29 cellular contexts compared by ENCODE assay signal in genomic region chr21:38857152-38857825, GRCh38. TPM values are rescaled to one million over a fixed set of nuclear protein-coding genes. Genes with fewer than 3 reads are reported as not detected.
A peak's percentile ranks its signal among the peaks of the same experiment; 100 is the strongest.
DNase-seq lines count a peak whose midpoint lies in the region; ATAC-seq, FAIRE-seq and TF ChIP-seq lines count a peak whose summit lies in the region.
"Had no signal": no experiment of that assay in that cellular context is flagged by ENCODE, and none has a peak within 500 bp of the region (broad histone marks: within the 10 kb centered on the region; RNA-seq: fewer than 3 reads in every experiment).

No MANE protein-coding gene starts in this region.

- peak overlapping the region; percentile 34 for H2BK15ac ChIP-seq in mesenchymal stem cell (ENCODE audit: low read depth, poor library complexity, severe bottlenecking)

- no peak overlapping the region for H2BK120ac ChIP-seq in mesenchymal stem cell (ENCODE audit: low read depth, low read length)

- ATAC-seq in Right ventricle myocardium inferior (peak; percentile 67), K562 (peak; percentile 87), aorta (ENCODE audit: low FRiP score) (no peak), GM19351 (IDR thresholded peaks at IDR 0.05; ENCODE audit: unreplicated experiment) (no peak)
- ATAC-seq: activated CD8-positive, alpha-beta T cell treated with anti-CD3 and anti-CD28 coated beads for 36 hours; gastroesophageal sphincter; GM12878; natural killer cell had no signal

- no peak overlapping the region; the same call in 2 of the 3 replicates for H3K27ac ChIP-seq in K562 (ENCODE audit: extremely low read depth, low read depth, low read length)
- H3K27ac ChIP-seq in mesenchymal stem cell (ENCODE audit: low read length, poor library complexity, severe bottlenecking), result no peak overlapping the region
- no peak overlapping the region for H3K27ac ChIP-seq in aorta (ENCODE audit: low read depth in 1 of 2, low read length in 2 of 2)
- H3K27ac ChIP-seq: gastroesophageal sphincter, HL-60, uterus had no signal

- no peaks in the 10 kb centered on the region for H3K27me3 Mint-ChIP-seq in type B pancreatic cell

- peak overlapping the region in 1 of 2 experiments; percentile 69 for H2BK12ac ChIP-seq in mesenchymal stem cell (ENCODE audit: low read length in 2 of 2)

- peak overlapping the region; percentile 88 for H4K91ac ChIP-seq in mesenchymal stem cell (ENCODE audit: low read length)

- peak overlapping the region; percentile 71 for H4K8ac ChIP-seq in mesenchymal stem cell (ENCODE audit: low read length)

- H3K9me3 Mint-ChIP-seq in type B pancreatic cell, result no peaks in the 10 kb centered on the region
- H3K9me3 Mint-ChIP-seq: activated CD8-positive, alpha-beta T cell treated with anti-CD3 and anti-CD28 coated beads for 36 hours; activated naive CD4-positive, alpha-beta T cell treated with anti-CD3 and anti-CD28 coated beads, Interleukin-2, amount 50 U/mL, for 24 hours; activated T-helper 2 cell treated with anti-CD3 and anti-CD28 coated beads, Interferon-gamma antibody, Interleukin-2, Interleukin-4, amounts not matched to agents 10 μg/mL and 5 μg/mL and 100 μg/mL, durations not matched to agents 14 hours and 24 hours and 36 hours; CD4-positive, alpha-beta T cell; natural killer cell had no signal

- intact Hi-C loops in Right ventricle myocardium inferior (cut with DNase I) (no loop called here), cardiac septum (cut with DNase I) (no loop called here), K562 (cut with micrococcal nuclease) (no loop called here), aorta (cut with DNase I) (no loop called here)

- H3K23ac ChIP-seq in mesenchymal stem cell (ENCODE audit: low read length in 2 of 2), result no peak overlapping the region

- DNase-seq in Right ventricle myocardium inferior (ENCODE audit: missing footprints) (no peak), cardiac septum (ENCODE audit: low spot score) (no peak), K562 (ENCODE audit: extremely low read depth in 1 of 4, low spot score in 3 of 4) (peak in 3 of 4 experiments; percentile 32 to 80 (median 61)), mesenchymal stem cell (no peak), type B pancreatic cell (ENCODE audit: extremely low spot score, unreplicated experiment) (peak; percentile 63), aorta (no peak), NOMO-1 treated with DMSO at 0.1 percent for 48 hours (lab: John Stamatoyannopoulos, UW; ENCODE audit: unreplicated experiment) (no peak)
- DNase-seq: activated CD4-positive, CD25-positive, alpha-beta regulatory T cell treated with anti-CD3 and anti-CD28 coated beads, Interleukin-2, amount 50 U/mL, for 72 hours; activated CD8-positive, alpha-beta T cell treated with anti-CD3 and anti-CD28 coated beads for 36 hours; anterior cingulate cortex; CD4-positive, alpha-beta T cell; central memory CD4-positive, alpha-beta T cell; dermis blood vessel endothelial cell; natural killer cell; NCI-H1694; NCI-H524 treated with DMSO at 0.1 percent for 48 hours; NK-92 treated with Interleukin-12 subunit alpha and Interleukin-12 subunit beta, amount 100 ng/mL, for 24 hours; stimulated activated CD4-positive, alpha-beta T cell treated with anti-CD3 and anti-CD28 coated beads, Interleukin-2, amount 100 ng/mL, for 48 hours; T-helper 1 cell; uterus had no signal

- no peak for TF ChIP-seq RAD21 in K562 (CRISPR knock-in tag; conservative IDR thresholded peaks at IDR 0.05 in 1 of 2, IDR thresholded peaks at IDR 0.05 in 1 of 2)

- H3K4me2 ChIP-seq in K562 (ENCODE audit: insufficient read depth, low read length), result peak overlapping the region; percentile 52
- H3K4me2 ChIP-seq in mesenchymal stem cell (ENCODE audit: low read length, poor library complexity, severe bottlenecking), result no peak overlapping the region

- POLR2A ChIA-PET in K562 (lab: Yijun Ruan, JAX), result interaction anchor here (0.6 to 1.7 kb wide), 4 partner anchors 8 to 87 kb away, joined by 3 to 7 read pairs (median 3); no protein-coding TSS in a partner anchor

- CTCF ChIA-PET in K562 (lab: Yijun Ruan, JAX; ENCODE audit: low intra/inter-chr PET ratio), result no interaction called here

- H3K9ac ChIP-seq in K562 (ENCODE audit: insufficient read depth in 1 of 2, low read depth in 2 of 2, low read length in 2 of 2), result peak overlapping the region; percentile 22 to 87; a peak in 3 of 4 replicates
- no peak overlapping the region for H3K9ac ChIP-seq in mesenchymal stem cell (ENCODE audit: low read length)

- H4K20me1 ChIP-seq in K562 (replicated peaks; ENCODE audit: control insufficient read depth, insufficient read depth, low read length), result no peaks in the 10 kb centered on the region

- 0 out of 5 replicates have a peak, but pooled peaks cover 0 to 2% of the 10 kb centered on the region in 2 experiments for H3K27me3 ChIP-seq in K562 (ENCODE audit: control insufficient read depth in 2 of 2, insufficient read depth in 2 of 2, low read length in 2 of 2)
- peaks cover 0 to 26% of the 10 kb centered on the region in 2 experiments for H3K27me3 ChIP-seq in mesenchymal stem cell (ENCODE audit: control insufficient read depth in 1 of 2, insufficient read depth in 1 of 2, low read length in 2 of 2)
- H3K27me3 ChIP-seq in aorta (ENCODE audit: control insufficient read depth in 1 of 2, insufficient read depth in 2 of 2, low read length in 1 of 2), result no peaks in the 10 kb centered on the region
- H3K27me3 ChIP-seq: gastroesophageal sphincter, uterus had no signal

- H3K36me3 ChIP-seq in K562 (ENCODE audit: control insufficient read depth, insufficient read depth, low read length), result no peaks in the 10 kb centered on the region
- no peaks in the 10 kb centered on the region for H3K36me3 ChIP-seq in mesenchymal stem cell (ENCODE audit: control insufficient read depth in 1 of 2, insufficient read depth in 2 of 2, low read depth in 1 of 2, low read length in 2 of 2)
- no peaks in the 10 kb centered on the region for H3K36me3 ChIP-seq in aorta (ENCODE audit: control insufficient read depth in 1 of 2, insufficient read depth in 2 of 2, low read length in 1 of 2)
- H3K36me3 ChIP-seq: gastroesophageal sphincter, uterus had no signal

- 27% methylated on average over 8 of the region's 8 CpGs for WGBS in K562 (ENCODE audit: insufficient coverage, low coverage, missing lambda C conversion rate)
- 95% methylated on average over 8 of the region's 8 CpGs for WGBS in mesenchymal stem cell
- 92 to 96% methylated on average over 8 of the region's 8 CpGs for WGBS in aorta, 2 donors

- BruUV-seq in K562 (replicated peaks; lab: Mats Ljungman, UMichigan), result no TSS peak

- H3K79me1 ChIP-seq in mesenchymal stem cell (replicated peaks; ENCODE audit: low read length, poor library complexity, severe bottlenecking), result no peaks in the 10 kb centered on the region

- H3K4me3 Mint-ChIP-seq in type B pancreatic cell, result no peak overlapping the region
- H3K4me3 Mint-ChIP-seq: activated CD8-positive, alpha-beta T cell treated with anti-CD3 and anti-CD28 coated beads for 36 hours; activated naive CD4-positive, alpha-beta T cell treated with anti-CD3 and anti-CD28 coated beads, Interleukin-2, amount 50 U/mL, for 24 hours; CD4-positive, alpha-beta T cell; mesothelial cell of epicardium; natural killer cell had no signal

- no peak for TF ChIP-seq POLR2A in K562 (conservative IDR thresholded peaks at IDR 0.05)

- no peak overlapping the region for H3K14ac ChIP-seq in mesenchymal stem cell (ENCODE audit: low read length in 2 of 2)

- H3K79me2 ChIP-seq in K562 (ENCODE audit: control insufficient read depth, insufficient read depth, low read length), result no peaks in the 10 kb centered on the region

- H3K4me1 ChIP-seq in K562 (replicated peaks in 1 of 2; ENCODE audit: control insufficient read depth in 2 of 2, insufficient read depth in 2 of 2, low read length in 2 of 2), result peaks cover 18 to 34% of the 10 kb centered on the region in 2 experiments
- peaks cover 7% of the 10 kb centered on the region for H3K4me1 ChIP-seq in mesenchymal stem cell (ENCODE audit: control insufficient read depth, insufficient read depth, low read depth, low read length)
- no peaks in the 10 kb centered on the region for H3K4me1 ChIP-seq in aorta (ENCODE audit: control insufficient read depth in 1 of 2, insufficient read depth in 2 of 2, low read length in 2 of 2)
- H3K4me1 ChIP-seq: gastroesophageal sphincter, uterus had no signal

- in situ Hi-C loops in K562 (cut with MboI), result no loop called here

- no peaks in the 10 kb centered on the region for H3K36me3 Mint-ChIP-seq in type B pancreatic cell
- H3K36me3 Mint-ChIP-seq: activated naive CD4-positive, alpha-beta T cell treated with anti-CD3 and anti-CD28 coated beads, Interleukin-2, amount 50 U/mL, for 24 hours; mesothelial cell of epicardium; natural killer cell had no signal

- no peak overlapping the region for H3K27ac Mint-ChIP-seq in type B pancreatic cell
- H3K27ac Mint-ChIP-seq: activated CD8-positive, alpha-beta T cell treated with anti-CD3 and anti-CD28 coated beads for 36 hours; activated naive CD4-positive, alpha-beta T cell treated with anti-CD3 and anti-CD28 coated beads, Interleukin-2, amount 50 U/mL, for 24 hours; activated T-helper 2 cell treated with anti-CD3 and anti-CD28 coated beads, Interferon-gamma antibody, Interleukin-2, Interleukin-4, amounts not matched to agents 10 μg/mL and 5 μg/mL and 100 μg/mL, durations not matched to agents 14 hours and 24 hours and 36 hours; CD4-positive, alpha-beta T cell; mesothelial cell of epicardium; natural killer cell had no signal

- H3K9me1 ChIP-seq in K562 (ENCODE audit: control insufficient read depth, insufficient read depth, low read length), result no peaks in the 10 kb centered on the region

- TF ChIP-seq CTCF in K562 (IDR thresholded peaks at IDR 0.05 in 2 of 3, conservative IDR thresholded peaks at IDR 0.05 in 1 of 3; ENCODE audit: insufficient read depth in 2 of 3, low read depth in 1 of 3, low read length in 3 of 3), result no peak; a peak in 1 of 6 replicates
- TF ChIP-seq CTCF in type B pancreatic cell (conservative IDR thresholded peaks at IDR 0.05), result no peak

- no peak overlapping the region for H3K4me3 ChIP-seq in K562
- H3K4me3 ChIP-seq in mesenchymal stem cell (ENCODE audit: insufficient read depth in 1 of 2, low read depth in 1 of 2, low read length in 2 of 2), result no peak overlapping the region
- no peak overlapping the region for H3K4me3 ChIP-seq in aorta (ENCODE audit: low read length in 2 of 2)
- H3K4me3 ChIP-seq: gastroesophageal sphincter, GM12878, uterus had no signal

- H2BK5ac ChIP-seq in mesenchymal stem cell (ENCODE audit: low read depth, low read length, poor library complexity, severe bottlenecking), result no peak overlapping the region

- TF ChIP-seq EP300 in K562 (IDR thresholded peaks at IDR 0.05; ENCODE audit: low read length), result peak; percentile 45; the same call in 1 of the 2 replicates

- H2AK5ac ChIP-seq in mesenchymal stem cell (ENCODE audit: low read length, severe bottlenecking), result no peak overlapping the region

- H3K4me1 Mint-ChIP-seq in type B pancreatic cell (ENCODE audit: unreplicated experiment), result peaks cover 11% of the 10 kb centered on the region
- H3K4me1 Mint-ChIP-seq: activated naive CD4-positive, alpha-beta T cell treated with anti-CD3 and anti-CD28 coated beads, Interleukin-2, amount 50 U/mL, for 24 hours; natural killer cell had no signal

- H3K9me3 ChIP-seq in K562 (replicated peaks; ENCODE audit: control insufficient read depth, insufficient read depth, low read depth, low read length) (no peaks in the 10 kb centered on the region), mesenchymal stem cell (ENCODE audit: control insufficient read depth, low read length) (peaks cover 4% of the 10 kb centered on the region), aorta (ENCODE audit: control insufficient read depth, low read length) (no peaks in the 10 kb centered on the region)
- H3K9me3 ChIP-seq: gastroesophageal sphincter, uterus had no signal

- no peak overlapping the region for H3K4ac ChIP-seq in mesenchymal stem cell (ENCODE audit: low read depth in 1 of 2, low read length in 2 of 2)

- H3K18ac ChIP-seq in mesenchymal stem cell (ENCODE audit: low read depth in 1 of 2, low read length in 2 of 2), result peak overlapping the region in 1 of 2 experiments; percentile 4

- peak overlapping the region; percentile 79 for H2AFZ ChIP-seq in K562 (ENCODE audit: low read depth, low read length)
- no peak overlapping the region for H2AFZ ChIP-seq in mesenchymal stem cell (ENCODE audit: low read depth, low read length)

- no peak for FAIRE-seq in K562 (lab: Jason Lieb, UNC)
- FAIRE-seq: A204.1, endometrium, GM12878 had no signal

RNA-seq across cellular contexts. Expression of gene ETS2, which starts 51.6 kb away (rescaled TPM):
- total RNA-seq in Right ventricle myocardium inferior, result 51.5 TPM
- 36.4 TPM for total RNA-seq in cardiac septum
- total RNA-seq in K562 (2011; cell fraction: chromatin; rRNA removed; ENCODE audit: low replicate concordance), result 11.0 and 16.7 TPM in 2 replicates
- 10.9 and 16.3 TPM in 2 replicates for total RNA-seq in K562 (2011; cell fraction: nucleolus; rRNA removed)
- 9.7 and 11.9 TPM in 2 replicates for total RNA-seq in K562 (2011; cell fraction: nucleoplasm; rRNA removed)
- total RNA-seq in K562 (2014; rRNA removed), result 12.2 and 13.1 TPM in 2 replicates
- 11.2 and 11.5 TPM in 2 replicates for total RNA-seq in K562 (2014; rRNA removed; fragmentation: Illumina TruSeq; extraction: Trizol)
- 14.0 and 15.4 TPM in 2 replicates for total RNA-seq in K562 (2015; rRNA removed; fragmentation: Illumina TruSeq; extraction: Trizol)
- 24.4 and 26.2 TPM in 2 replicates for total RNA-seq in K562 (2021)
- 8.7 and 10.5 TPM in 2 replicates for polyA plus RNA-seq in K562 (2011; rRNA removed)
- 5.4 and 6.5 TPM in 2 replicates for polyA plus RNA-seq in K562 (2011; cell fraction: cytosol; rRNA removed)
- 17.0 and 22.9 TPM in 2 replicates for polyA plus RNA-seq in K562 (2011; cell fraction: nucleus; rRNA removed)
- polyA plus RNA-seq in K562 (2012), result 12.5 and 19.4 TPM in 2 replicates
- polyA plus RNA-seq in K562 (2014; fragmentation: Illumina TruSeq; extraction: Trizol), result 17.9 and 24.2 TPM in 2 replicates
- polyA plus RNA-seq in K562 (2014; fragmentation: Nextera tagmentation; extraction: Ambion mirVana), result 1 to 10 TPM; 1.7 to 2.2 TPM
- polyA plus RNA-seq in K562 (2014; rRNA removed), result 12.8 and 13.7 TPM in 2 replicates
- 6.7 and 7.2 TPM in 2 replicates for polyA minus RNA-seq in K562 (2011; rRNA and poly(A)+ RNA removed)
- polyA minus RNA-seq in K562 (2011; cell fraction: cytosol; rRNA and poly(A)+ RNA removed), result 7.4 and 11.6 TPM in 2 replicates
- 9.2 and 9.9 TPM in 2 replicates for polyA minus RNA-seq in K562 (2011; cell fraction: nucleus; rRNA and poly(A)+ RNA removed)
- polyA plus RNA-seq in mesenchymal stem cell (2013, experiment 1 of 2), result 85.3 TPM
- 83.5 TPM for polyA plus RNA-seq in mesenchymal stem cell (2013, experiment 2 of 2)
- total RNA-seq in type B pancreatic cell (ENCODE audit: low replicate concordance), result 42.2 and 46.8 TPM in 2 replicates
- 100 to 1,000 TPM; 145 to 232 TPM for total RNA-seq in aorta
- 10 to 100 TPM; 40.2 to 76.8 TPM for polyA plus RNA-seq in aorta

Comparison
In these comparisons a context has a peak if more than half of its experiments do, and no peak if none do; other contexts are left out.
1. ATAC-seq: peak in Right ventricle myocardium inferior (single experiment) and K562 (single experiment); none in aorta (single experiment) and GM19351 (single experiment).
2. DNase-seq: peak in K562 (3 of 4) and type B pancreatic cell (single experiment); none in Right ventricle myocardium inferior (single experiment), cardiac septum (single experiment), mesenchymal stem cell (single experiment), aorta (0 of 2) and NOMO-1 treated with DMSO at 0.1 percent for 48 hours (single experiment).